ENCODE assay signal across 17 cellular contexts in genomic region chr2:7180641-7181370, GRCh38.
DNase-seq lines count a peak whose midpoint lies in the region; ATAC-seq, FAIRE-seq and TF ChIP-seq lines count a peak whose summit lies in the region.
"Had no signal": no experiment of that assay in that cellular context is flagged by ENCODE, and none has a peak within 500 bp of the region (broad histone marks: within the 10 kb centered on the region; RNA-seq: fewer than 3 reads in every experiment).

No MANE protein-coding gene starts in this region.

- WGBS in transverse colon (ENCODE audit: low coverage in 1 of 2), 2 donors = 54 to 63% methylated on average over 3 to 9 of the region's 9 CpGs
- 57 to 62% (median 60%) methylated on average over 9 of the region's 9 CpGs for WGBS in psoas muscle, 3 donors

- in situ Hi-C loops in transverse colon (cut with MboI; ENCODE audit: low pct_ligation_motif_present in 1 of 4, low pct_unique_long_range_greater_than_20kb in 1 of 4, low sequenced_read_pairs in 3 of 4) = no loop called here

- no peaks in the 10 kb centered on the region for H3K4me1 ChIP-seq in transverse colon
- H3K4me1 ChIP-seq in psoas muscle = no peaks in the 10 kb centered on the region

- no peak for ATAC-seq in psoas muscle
- ATAC-seq: HCT116; stimulated activated effector memory CD8-positive, alpha-beta T cell treated with anti-CD3 and anti-CD28 coated beads, Interleukin-12 subunit alpha, Interleukin-12 subunit beta, amount 100 ng/mL, for 72 hours had no signal

- intact Hi-C loops in transverse colon (cut with DNase I; ENCODE audit: low total_unique reads) (no loop called here), psoas muscle (cut with DNase I) (no loop called here)

- H3K36me3 ChIP-seq in transverse colon (no peaks in the 10 kb centered on the region), psoas muscle (ENCODE audit: insufficient read depth in 1 of 2, low read depth in 1 of 2) (no peaks in the 10 kb centered on the region)
- H3K36me3 ChIP-seq: BLaER1 treated with 17β-estradiol and CSF1 and Interleukin-3, amounts not matched to agents 10 nM and 100 nM; cardiac muscle cell had no signal

- no peak for TF ChIP-seq CTCF in fibroblast of mammary gland (conservative IDR thresholded peaks at IDR 0.05; ENCODE audit: control insufficient read depth, insufficient read depth, low read depth, low read length)
- no peak for TF ChIP-seq CTCF in transverse colon (IDR thresholded peaks at IDR 0.05)
- no peak for TF ChIP-seq CTCF in psoas muscle (IDR thresholded peaks at IDR 0.05)

- H3K4me3 ChIP-seq in fibroblast of mammary gland (ENCODE audit: control insufficient read depth, low read depth, low read length) (no peak overlapping the region), transverse colon (no peak overlapping the region), psoas muscle (no peak overlapping the region)
- H3K4me3 ChIP-seq: BLaER1 treated with 17β-estradiol and CSF1 and Interleukin-3, amounts not matched to agents 10 nM and 100 nM; cardiac muscle cell had no signal

- FAIRE-seq in RCC 7860 (lab: Jason Lieb, UNC) = no peak
- FAIRE-seq: endothelial cell of umbilical vein had no signal

- TF ChIP-seq POLR2A in transverse colon (IDR thresholded peaks at IDR 0.05) = no peak

- H3K27ac ChIP-seq in transverse colon (no peak overlapping the region), psoas muscle (no peak overlapping the region)
- H3K27ac ChIP-seq: BLaER1 treated with 17β-estradiol and CSF1 and Interleukin-3, amounts not matched to agents 10 nM and 100 nM; cardiac muscle cell had no signal

- H3K9me3 ChIP-seq in transverse colon = no peaks in the 10 kb centered on the region
- H3K9me3 ChIP-seq in psoas muscle = no peaks in the 10 kb centered on the region
- H3K9me3 ChIP-seq: BLaER1 treated with 17β-estradiol and CSF1 and Interleukin-3, amounts not matched to agents 10 nM and 100 nM had no signal

- DNase-seq in H4 (ENCODE audit: low spot score) (peak; percentile 68), T1000 (lab: John Stamatoyannopoulos, UW) (peak; percentile 4), fibroblast of mammary gland (ENCODE audit: low read depth) (peak; percentile 27), pons (ENCODE audit: low spot score) (peak; percentile 22), transverse colon (no peak), psoas muscle (no peak), RCC 7860 (ENCODE audit: low spot score) (no peak)
- DNase-seq in activated CD4-positive, alpha-beta T cell treated with anti-CD3 and anti-CD28 coated beads, Interleukin-2, amount 50 U/mL, for 1 hour = no peak
- DNase-seq: activated CD4-positive, alpha-beta T cell treated with anti-CD3 and anti-CD28 coated beads, Interleukin-2, amount 50 U/mL, for 48 hours; MV-4-11; NCI-H2171; stimulated activated CD4-positive, alpha-beta T cell treated with anti-CD3 and anti-CD28 coated beads, Interleukin-2, amount 100 ng/mL, for 24 hours had no signal

- no peak for TF ChIP-seq EP300 in transverse colon (IDR thresholded peaks at IDR 0.05; ENCODE audit: low read depth)

- H3K27me3 ChIP-seq in transverse colon = no peaks in the 10 kb centered on the region
- no peaks in the 10 kb centered on the region for H3K27me3 ChIP-seq in psoas muscle (ENCODE audit: insufficient read depth in 3 of 3, low read length in 2 of 3)
- H3K27me3 ChIP-seq: BLaER1 treated with 17β-estradiol and CSF1 and Interleukin-3, amounts not matched to agents 10 nM and 100 nM; cardiac muscle cell had no signal

Comparison
In these comparisons a context has a peak if more than half of its experiments do, and no peak if none do; other contexts are left out.
1. DNase-seq: peak in H4 (single experiment), T1000 (single experiment), fibroblast of mammary gland (single experiment) and pons (single experiment); none in transverse colon (single experiment), psoas muscle (0 of 2), RCC 7860 (single experiment) and activated CD4-positive, alpha-beta T cell treated with anti-CD3 and anti-CD28 coated beads, Interleukin-2, amount 50 U/mL, for 1 hour (single experiment).